In the genomic region with DNA sequence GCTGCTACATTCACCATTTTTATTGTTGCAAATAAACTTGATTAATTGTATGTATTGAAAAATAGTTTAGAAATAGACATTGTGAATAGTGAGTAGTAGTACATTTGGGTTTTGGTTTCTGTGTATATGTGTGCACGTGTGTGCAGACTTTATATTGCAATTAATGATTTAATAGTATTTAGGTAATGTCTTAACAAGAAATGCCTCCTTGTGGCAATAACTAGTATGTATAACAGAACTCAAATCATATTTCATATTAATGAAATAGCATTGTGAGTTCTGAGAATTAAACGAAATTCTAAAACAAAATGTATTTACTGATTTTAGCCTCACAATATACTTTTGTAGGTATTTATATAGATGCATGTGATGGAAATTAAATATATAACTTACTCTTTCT, we compare ENCODE assay signal across 15 cellular contexts.
DNase-seq lines count a peak whose midpoint lies in the region; ATAC-seq and TF ChIP-seq lines count a peak whose summit lies in the region.
"Had no signal": no experiment of that assay in that cellular context is flagged by ENCODE, and none has a peak within 500 bp of the region (broad histone marks: within the 10 kb centered on the region; RNA-seq: fewer than 3 reads in every experiment).

No MANE protein-coding gene starts in this region.

- H4K20me1 ChIP-seq in SK-N-SH (ENCODE audit: insufficient read depth) (no peaks in the 10 kb centered on the region), PC-3 (ENCODE audit: low read length) (no peaks in the 10 kb centered on the region), MM.1S (ENCODE audit: insufficient read depth, low read length) (no peaks in the 10 kb centered on the region)

- DNase-seq in SK-N-SH (no peak), PC-3 (no peak), neural crest cell (ENCODE audit: low read depth, low spot score) (no peak), RPMI8226 (no peak), MM.1S (no peak), KG1 (lab: John Stamatoyannopoulos, UW) (no peak)
- DNase-seq in activated CD8-positive, alpha-beta memory T cell treated with anti-CD3 and anti-CD28 coated beads, Interleukin-2, amount 50 U/mL, for 4 hours = no peak
- DNase-seq: 8988T, C1 segment of cervical spinal cord, NCI-H1436 treated with DMSO at 0.1 percent for 48 hours, NCI-H2081, NCI-H510A, NCI-H774, SHP77 had no signal

- H3K4me1 ChIP-seq in SK-N-SH (ENCODE audit: control insufficient read depth in 1 of 2, insufficient read depth in 2 of 2, low read depth in 1 of 2, low read length in 1 of 2) (no peaks in the 10 kb centered on the region), PC-3 (ENCODE audit: insufficient read depth, low read length) (no peaks in the 10 kb centered on the region), MM.1S (ENCODE audit: low read length) (no peaks in the 10 kb centered on the region)

- no peak overlapping the region for H3K4me3 Mint-ChIP-seq in neural crest cell

- no peaks in the 10 kb centered on the region for H3K27me3 Mint-ChIP-seq in neural crest cell (ENCODE audit: low read depth)

- no peaks in the 10 kb centered on the region for H3K9me3 Mint-ChIP-seq in neural crest cell

- H2AFZ ChIP-seq in SK-N-SH (ENCODE audit: low read depth) = no peak overlapping the region
- no peak overlapping the region for H2AFZ ChIP-seq in PC-3 (ENCODE audit: low read length)
- H2AFZ ChIP-seq in MM.1S (ENCODE audit: low read length) = no peak overlapping the region

- H3K9me3 ChIP-seq in SK-N-SH = no peaks in the 10 kb centered on the region
- no peaks in the 10 kb centered on the region for H3K9me3 ChIP-seq in PC-3 (ENCODE audit: low read length)
- H3K9me3 ChIP-seq in MM.1S (replicated peaks; ENCODE audit: insufficient read depth, low read length) = no peaks in the 10 kb centered on the region

- no TSS peak for BruUV-seq in PC-3 (replicated peaks; lab: Mats Ljungman, UMichigan)

- POLR2A ChIA-PET in SK-N-SH (lab: Yijun Ruan, JAX) (no interaction called here), PC-3 (lab: Charles Lee; ENCODE audit: unreplicated experiment) (no interaction called here)

- peak; percentile 33; the same call in 1 of the 2 replicates for TF ChIP-seq CTCF in SK-N-SH (IDR thresholded peaks at IDR 0.05)
- peak; percentile 43; the same call in 1 of the 2 replicates for TF ChIP-seq CTCF in PC-3 (conservative IDR thresholded peaks at IDR 0.05; ENCODE audit: low read depth, low read length)
- TF ChIP-seq CTCF in neural crest cell (conservative IDR thresholded peaks at IDR 0.05) = peak; percentile 29
- no peak for TF ChIP-seq CTCF in MM.1S (IDR thresholded peaks at IDR 0.05; ENCODE audit: low read length)

- no peak overlapping the region for H3K9ac ChIP-seq in SK-N-SH
- no peak overlapping the region for H3K9ac ChIP-seq in PC-3 (ENCODE audit: low read length)
- H3K9ac ChIP-seq in MM.1S (ENCODE audit: low read length) = no peak overlapping the region

- H3K4me2 ChIP-seq in SK-N-SH = no peak overlapping the region
- no peak overlapping the region for H3K4me2 ChIP-seq in PC-3 (ENCODE audit: low read length)
- no peak overlapping the region for H3K4me2 ChIP-seq in MM.1S (ENCODE audit: low read depth, low read length)

- peaks cover 5% of the 10 kb centered on the region for H3K4me1 Mint-ChIP-seq in neural crest cell

- no peak overlapping the region for H3K27ac ChIP-seq in SK-N-SH (ENCODE audit: low read depth in 2 of 2, low read length in 1 of 2)
- H3K27ac ChIP-seq in PC-3 (ENCODE audit: low read length) = no peak overlapping the region
- no peak overlapping the region for H3K27ac ChIP-seq in MM.1S (ENCODE audit: low read length)

- H3K79me2 ChIP-seq in SK-N-SH (ENCODE audit: insufficient read depth) = no peaks in the 10 kb centered on the region
- no peaks in the 10 kb centered on the region for H3K79me2 ChIP-seq in PC-3 (ENCODE audit: low read length)
- H3K79me2 ChIP-seq in MM.1S (ENCODE audit: low read length) = no peaks in the 10 kb centered on the region

- no peak overlapping the region for H3K27ac Mint-ChIP-seq in neural crest cell (ENCODE audit: unreplicated experiment)

- H3F3A ChIP-seq in SK-N-SH (replicated peaks; ENCODE audit: insufficient read depth) = no peaks in the 10 kb centered on the region
- H3F3A ChIP-seq in PC-3 (ENCODE audit: low read length, unreplicated experiment) = no peaks in the 10 kb centered on the region
- H3F3A ChIP-seq in MM.1S (ENCODE audit: insufficient read depth, low read length) = no peaks in the 10 kb centered on the region

- no peak for TF ChIP-seq EP300 in SK-N-SH (IDR thresholded peaks at IDR 0.05; ENCODE audit: borderline replicate concordance in 1 of 2, low read depth in 1 of 2, low read length in 1 of 2)

- intact Hi-C loops in PC-3 (cut with micrococcal nuclease) = loop anchor here (1.0 kb wide), 1 partner anchor 128 kb away; no protein-coding TSS in a partner anchor

- H3K27me3 ChIP-seq in SK-N-SH (ENCODE audit: insufficient read depth) (no peaks in the 10 kb centered on the region), PC-3 (ENCODE audit: low read length) (no peaks in the 10 kb centered on the region), MM.1S (replicated peaks; ENCODE audit: insufficient read depth, low read length) (no peaks in the 10 kb centered on the region)

- peaks cover 24% of the 10 kb centered on the region for H3K36me3 Mint-ChIP-seq in neural crest cell (ENCODE audit: low read depth)

- no peak for ATAC-seq in SK-N-SH treated with all-trans-retinoic acid at 6 μM for 48 hours
- no peak for ATAC-seq in PC-3

- 96% methylated on average over 2 of the region's 2 CpGs for whole genome bisulfite sequencing in SK-N-SH (ENCODE audit: low lambda C conversion rate)

- CTCF ChIA-PET in SK-N-SH (lab: Yijun Ruan, JAX) (no interaction called here), PC-3 (lab: Charles Lee) (no interaction called here)

- H3K36me3 ChIP-seq in SK-N-SH (replicated peaks in 1 of 2; ENCODE audit: control insufficient read depth in 1 of 2, insufficient read depth in 2 of 2, low read length in 1 of 2) = peaks cover 44 to 47% of the 10 kb centered on the region in 2 experiments
- peaks cover 13% of the 10 kb centered on the region for H3K36me3 ChIP-seq in PC-3 (ENCODE audit: low read depth, low read length)
- H3K36me3 ChIP-seq in MM.1S (replicated peaks; ENCODE audit: insufficient read depth, low read length) = peaks cover 26% of the 10 kb centered on the region

- no peaks in the 10 kb centered on the region for H3K9me2 ChIP-seq in SK-N-SH
- H3K9me2 ChIP-seq in PC-3 (replicated peaks; ENCODE audit: low read length) = no peaks in the 10 kb centered on the region
- H3K9me2 ChIP-seq in MM.1S (replicated peaks; ENCODE audit: insufficient read depth, low read length) = no peaks in the 10 kb centered on the region

- H3K4me3 ChIP-seq in SK-N-SH (ENCODE audit: low read depth in 2 of 2, low read length in 1 of 2) (no peak overlapping the region), PC-3 (ENCODE audit: low read length) (no peak overlapping the region), MM.1S (ENCODE audit: low read length) (no peak overlapping the region)

- TF ChIP-seq RAD21 in SK-N-SH (IDR thresholded peaks at IDR 0.05; ENCODE audit: low read length) = no peak

TF ChIP-seq in SK-N-SH, 30 proteins besides CTCF, POLR2A, EP300 and RAD21 (continues in another document):
- TF ChIP-seq CHD2 (IDR thresholded peaks at IDR 0.05; ENCODE audit: low read length, partially characterized antibody) = no peak

TF ChIP-seq in SK-N-SH treated with all-trans-retinoic acid at 6 μM for 48 hours, 23 proteins besides CTCF, POLR2A, EP300 and RAD21:
- no peak for TF ChIP-seq ZC3H10 (CRISPR knock-in tag; IDR thresholded peaks at IDR 0.05)
- no peak for TF ChIP-seq CSRNP3 (CRISPR knock-in tag; IDR thresholded peaks at IDR 0.05)
- TF ChIP-seq OSR1 (CRISPR knock-in tag; IDR thresholded peaks at IDR 0.05) = no peak
- TF ChIP-seq RARB (CRISPR knock-in tag; IDR thresholded peaks at IDR 0.05) = no peak
- TF ChIP-seq PATZ1 (CRISPR knock-in tag; IDR thresholded peaks at IDR 0.05; ENCODE audit: borderline replicate concordance) = no peak
